Comparison of ENCODE assay signal across 9 cellular contexts in genomic region chr6:133817460-133818047, GRCh38.
DNase-seq lines count a peak whose midpoint lies in the region; ATAC-seq, FAIRE-seq and TF ChIP-seq lines count a peak whose summit lies in the region.
"Had no signal": no experiment of that assay in that cellular context is flagged by ENCODE, and none has a peak within 500 bp of the region (broad histone marks: within the 10 kb centered on the region; RNA-seq: fewer than 3 reads in every experiment).

No MANE protein-coding gene starts in this region.

- DNase-seq in OCI-LY7 (ENCODE audit: low spot score) (peak; percentile 50), K562 (ENCODE audit: extremely low read depth in 1 of 4, low spot score in 3 of 4) (peak; percentile 60 to 70 (median 64)), osteoblast (ENCODE audit: insufficient read length, low spot score, missing footprints) (no peak), NCI-H774 (lab: John Stamatoyannopoulos, UW) (no peak), NOMO-1 treated with DMSO at 0.1 percent for 48 hours (lab: John Stamatoyannopoulos, UW; ENCODE audit: unreplicated experiment) (no peak)
- DNase-seq in activated T-helper 1 cell treated with anti-CD3 and anti-CD28 coated beads, Interleukin-12 subunit alpha, Interleukin-12 subunit beta, Interleukin-2, Interleukin-4 antibody, amounts not matched to agents 30 ng/mL and 10 ng/mL and 1 ng/mL, durations not matched to agents 14 hours and 24 hours and 36 hours (ENCODE audit: low spot score), result no peak

- peak; percentile 81 for FAIRE-seq in K562 (lab: Jason Lieb, UNC)
- FAIRE-seq: endometrium had no signal

- H3K4me3 Mint-ChIP-seq in activated T-helper 1 cell treated with anti-CD3 and anti-CD28 coated beads, Interleukin-12 subunit alpha, Interleukin-12 subunit beta, Interleukin-2, Interleukin-4 antibody, amounts not matched to agents 30 ng/mL and 10 ng/mL and 1 ng/mL, durations not matched to agents 14 hours and 24 hours and 36 hours, result no peak overlapping the region

- H3K27me3 Mint-ChIP-seq in activated T-helper 1 cell treated with anti-CD3 and anti-CD28 coated beads, Interleukin-12 subunit alpha, Interleukin-12 subunit beta, Interleukin-2, Interleukin-4 antibody, amounts not matched to agents 30 ng/mL and 10 ng/mL and 1 ng/mL, durations not matched to agents 14 hours and 24 hours and 36 hours (ENCODE audit: insufficient read depth), result no peaks in the 10 kb centered on the region

- no peak overlapping the region for H3K9ac ChIP-seq in K562 (ENCODE audit: insufficient read depth in 1 of 2, low read depth in 2 of 2, low read length in 2 of 2)

- no peak for TF ChIP-seq EP300 in K562 (IDR thresholded peaks at IDR 0.05; ENCODE audit: low read length)

- no peak overlapping the region for H3K27ac Mint-ChIP-seq in activated T-helper 1 cell treated with anti-CD3 and anti-CD28 coated beads, Interleukin-12 subunit alpha, Interleukin-12 subunit beta, Interleukin-2, Interleukin-4 antibody, amounts not matched to agents 30 ng/mL and 10 ng/mL and 1 ng/mL, durations not matched to agents 14 hours and 24 hours and 36 hours

- H4K20me1 ChIP-seq in OCI-LY7 (ENCODE audit: insufficient read depth, low read length), result no peaks in the 10 kb centered on the region
- no peaks in the 10 kb centered on the region for H4K20me1 ChIP-seq in K562 (replicated peaks; ENCODE audit: control insufficient read depth, insufficient read depth, low read length)
- H4K20me1 ChIP-seq in osteoblast (ENCODE audit: insufficient read depth, low read length), result no peaks in the 10 kb centered on the region

- WGBS in K562 (ENCODE audit: insufficient coverage, low coverage, missing lambda C conversion rate), result 6% methylated on average over 9 of the region's 9 CpGs

- POLR2A ChIA-PET in OCI-LY7 (lab: Charles Lee) (no interaction called here), K562 (lab: Yijun Ruan, JAX) (interaction anchor here (0.5 kb wide), 1 partner anchor 60 kb away, joined by 3 read pairs; no protein-coding TSS in a partner anchor)

- H3K4me1 Mint-ChIP-seq in activated T-helper 1 cell treated with anti-CD3 and anti-CD28 coated beads, Interleukin-12 subunit alpha, Interleukin-12 subunit beta, Interleukin-2, Interleukin-4 antibody, amounts not matched to agents 30 ng/mL and 10 ng/mL and 1 ng/mL, durations not matched to agents 14 hours and 24 hours and 36 hours (ENCODE audit: low read depth), result no peaks in the 10 kb centered on the region

- H3K27me3 ChIP-seq in K562 (ENCODE audit: control insufficient read depth in 2 of 2, insufficient read depth in 2 of 2, low read length in 2 of 2) (no peaks in the 10 kb centered on the region), osteoblast (ENCODE audit: insufficient read depth, low read length) (no peaks in the 10 kb centered on the region)

- H3K36me3 Mint-ChIP-seq in activated T-helper 1 cell treated with anti-CD3 and anti-CD28 coated beads, Interleukin-12 subunit alpha, Interleukin-12 subunit beta, Interleukin-2, Interleukin-4 antibody, amounts not matched to agents 30 ng/mL and 10 ng/mL and 1 ng/mL, durations not matched to agents 14 hours and 24 hours and 36 hours (ENCODE audit: low read depth), result no peaks in the 10 kb centered on the region

- no peaks in the 10 kb centered on the region for H3K9me2 ChIP-seq in OCI-LY7 (ENCODE audit: insufficient read depth, low read length)

- H3K27ac ChIP-seq in C4-2B, result no peak overlapping the region
- H3K27ac ChIP-seq in OCI-LY7 (ENCODE audit: low read depth, low read length, poor library complexity, severe bottlenecking), result no peak overlapping the region
- no peak overlapping the region for H3K27ac ChIP-seq in K562 (ENCODE audit: extremely low read depth, low read depth, low read length)
- H3K27ac ChIP-seq in osteoblast (ENCODE audit: low read depth, low read length), result no peak overlapping the region

- no peak overlapping the region for H3K4me2 ChIP-seq in OCI-LY7 (ENCODE audit: low read length)
- H3K4me2 ChIP-seq in K562 (ENCODE audit: insufficient read depth, low read length), result no peak overlapping the region
- H3K4me2 ChIP-seq in osteoblast (ENCODE audit: insufficient read depth, low read length), result no peak overlapping the region

- ATAC-seq in GM21367 (IDR thresholded peaks at IDR 0.05; ENCODE audit: unreplicated experiment), result peak; percentile 73
- ATAC-seq in K562, result peak; percentile 94

- no peak overlapping the region for H3K4me3 ChIP-seq in OCI-LY7 (ENCODE audit: low read depth, low read length, poor library complexity, severe bottlenecking)
- no peak overlapping the region for H3K4me3 ChIP-seq in K562
- H3K4me3 ChIP-seq in osteoblast (ENCODE audit: insufficient read depth, low read length), result no peak overlapping the region

- no peaks in the 10 kb centered on the region for H3K4me1 ChIP-seq in OCI-LY7 (ENCODE audit: insufficient read depth, low read length, poor library complexity, severe bottlenecking)
- no peaks in the 10 kb centered on the region for H3K4me1 ChIP-seq in K562 (replicated peaks in 1 of 2; ENCODE audit: control insufficient read depth in 2 of 2, insufficient read depth in 2 of 2, low read length in 2 of 2)
- peaks cover 13% of the 10 kb centered on the region for H3K4me1 ChIP-seq in osteoblast (ENCODE audit: insufficient read depth, low read length)

- H3K36me3 ChIP-seq in OCI-LY7 (ENCODE audit: insufficient read depth, low read length), result no peaks in the 10 kb centered on the region
- H3K36me3 ChIP-seq in K562 (ENCODE audit: control insufficient read depth, insufficient read depth, low read length), result no peaks in the 10 kb centered on the region
- H3K36me3 ChIP-seq in osteoblast (ENCODE audit: insufficient read depth, low read length), result no peaks in the 10 kb centered on the region

- BruUV-seq in OCI-LY7 (replicated peaks; lab: Mats Ljungman, UMichigan), result no TSS peak
- BruUV-seq in K562 (replicated peaks; lab: Mats Ljungman, UMichigan), result no TSS peak

- no peaks in the 10 kb centered on the region for H3K9me3 ChIP-seq in OCI-LY7 (ENCODE audit: low read length)
- no peaks in the 10 kb centered on the region for H3K9me3 ChIP-seq in K562 (replicated peaks; ENCODE audit: control insufficient read depth, insufficient read depth, low read depth, low read length)
- H3K9me3 ChIP-seq in osteoblast (ENCODE audit: low read depth, low read length), result no peaks in the 10 kb centered on the region

- peak; percentile 95 for TF ChIP-seq CTCF in C4-2B (conservative IDR thresholded peaks at IDR 0.05)
- TF ChIP-seq CTCF in OCI-LY7 (conservative IDR thresholded peaks at IDR 0.05; ENCODE audit: low read length), result peak; percentile 91
- peak; percentile 73 to 91 (median 80) for TF ChIP-seq CTCF in K562 (IDR thresholded peaks at IDR 0.05 in 2 of 3, conservative IDR thresholded peaks at IDR 0.05 in 1 of 3; ENCODE audit: insufficient read depth in 2 of 3, low read depth in 1 of 3, low read length in 3 of 3)
- peak; percentile 43 for TF ChIP-seq CTCF in osteoblast (IDR thresholded peaks at IDR 0.05; ENCODE audit: extremely low read depth, low read depth, low read length)

- TF ChIP-seq POLR2A in K562 (conservative IDR thresholded peaks at IDR 0.05), result no peak

- intact Hi-C loops in OCI-LY7 (cut with micrococcal nuclease; ENCODE audit: unreplicated experiment), result no loop called here
- intact Hi-C loops in K562 (cut with micrococcal nuclease), result no loop called here
- intact Hi-C loops in activated T-helper 1 cell treated with anti-CD3 and anti-CD28 coated beads, Interleukin-12 subunit alpha, Interleukin-12 subunit beta, Interleukin-2, Interleukin-4 antibody, amounts not matched to agents 30 ng/mL and 10 ng/mL and 1 ng/mL, durations not matched to agents 14 hours and 24 hours and 36 hours (cut with micrococcal nuclease), result loop anchor here (5.0 kb wide), 1 partner anchor 250 kb away; no protein-coding TSS in a partner anchor

- H3K9me1 ChIP-seq in K562 (ENCODE audit: control insufficient read depth, insufficient read depth, low read length), result no peaks in the 10 kb centered on the region

- CTCF ChIA-PET in OCI-LY7 (lab: Charles Lee; ENCODE audit: unreplicated experiment), result no interaction called here
- CTCF ChIA-PET in K562 (lab: Yijun Ruan, JAX; ENCODE audit: low intra/inter-chr PET ratio), result interaction anchor here (0.5 to 0.6 kb wide), 2 partner anchors 753 to 1217 kb away, joined by 3 read pairs; no protein-coding TSS in a partner anchor

- H2AFZ ChIP-seq in OCI-LY7 (ENCODE audit: low read length), result no peak overlapping the region
- H2AFZ ChIP-seq in K562 (ENCODE audit: low read depth, low read length), result 0 out of 2 replicates have a peak overlapping the region, but pooled peaks have one; percentile 4
- no peak overlapping the region for H2AFZ ChIP-seq in osteoblast (ENCODE audit: low read length)

- H3K79me2 ChIP-seq in OCI-LY7 (ENCODE audit: insufficient read depth, low read depth, low read length), result no peaks in the 10 kb centered on the region
- H3K79me2 ChIP-seq in K562 (ENCODE audit: control insufficient read depth, insufficient read depth, low read length), result no peaks in the 10 kb centered on the region
- H3K79me2 ChIP-seq in osteoblast (ENCODE audit: insufficient read depth, low read length), result no peaks in the 10 kb centered on the region

- H3K9me3 Mint-ChIP-seq in activated T-helper 1 cell treated with anti-CD3 and anti-CD28 coated beads, Interleukin-12 subunit alpha, Interleukin-12 subunit beta, Interleukin-2, Interleukin-4 antibody, amounts not matched to agents 30 ng/mL and 10 ng/mL and 1 ng/mL, durations not matched to agents 14 hours and 24 hours and 36 hours, result no peaks in the 10 kb centered on the region

- in situ Hi-C loops in K562 (cut with MboI), result no loop called here

- TF ChIP-seq RAD21 in K562 (CRISPR knock-in tag; conservative IDR thresholded peaks at IDR 0.05 in 1 of 2, IDR thresholded peaks at IDR 0.05 in 1 of 2), result peak in 1 of 2 experiments; percentile 34; a peak in 1 of 4 replicates

TF ChIP-seq in K562, 482 proteins besides CTCF, POLR2A, EP300 and RAD21:
- TF ChIP-seq CHCHD3 (CRISPR knock-in tag; IDR thresholded peaks at IDR 0.05) (no peak), KLF16 (IDR thresholded peaks at IDR 0.05) (0 out of 2 replicates have a peak, but pooled peaks have one; percentile 58), HMG20B (CRISPR knock-in tag; IDR thresholded peaks at IDR 0.05) (no peak), JUND (IDR thresholded peaks at IDR 0.05; ENCODE audit: borderline replicate concordance, low read depth, low read length) (no peak), JUND (tag; IDR thresholded peaks at IDR 0.05; ENCODE audit: borderline replicate concordance, low read depth, low read length) (no peak), SIX5 (IDR thresholded peaks at IDR 0.05; ENCODE audit: borderline replicate concordance in 1 of 2, insufficient read depth in 1 of 2, low read depth in 1 of 2, low read length in 2 of 2) (no peak)

Comparison
In these comparisons a context has a peak if more than half of its experiments do, and no peak if none do; other contexts are left out.
1. CTCF ChIP-seq: peak in every context shown above with its lines; median percentile 95 in C4-2B; 91 in OCI-LY7; 80 in K562; 43 in osteoblast.
2. DNase-seq: peak in OCI-LY7 (single experiment) and K562 (4 of 4); none in osteoblast (single experiment), activated T-helper 1 cell treated with anti-CD3 and anti-CD28 coated beads, Interleukin-12 subunit alpha, Interleukin-12 subunit beta, Interleukin-2, Interleukin-4 antibody, amounts not matched to agents 30 ng/mL and 10 ng/mL and 1 ng/mL, durations not matched to agents 14 hours and 24 hours and 36 hours (single experiment), NCI-H774 (single experiment) and NOMO-1 treated with DMSO at 0.1 percent for 48 hours (single experiment).